ENCODE assay signal across 8 cellular contexts in the genomic region with DNA sequence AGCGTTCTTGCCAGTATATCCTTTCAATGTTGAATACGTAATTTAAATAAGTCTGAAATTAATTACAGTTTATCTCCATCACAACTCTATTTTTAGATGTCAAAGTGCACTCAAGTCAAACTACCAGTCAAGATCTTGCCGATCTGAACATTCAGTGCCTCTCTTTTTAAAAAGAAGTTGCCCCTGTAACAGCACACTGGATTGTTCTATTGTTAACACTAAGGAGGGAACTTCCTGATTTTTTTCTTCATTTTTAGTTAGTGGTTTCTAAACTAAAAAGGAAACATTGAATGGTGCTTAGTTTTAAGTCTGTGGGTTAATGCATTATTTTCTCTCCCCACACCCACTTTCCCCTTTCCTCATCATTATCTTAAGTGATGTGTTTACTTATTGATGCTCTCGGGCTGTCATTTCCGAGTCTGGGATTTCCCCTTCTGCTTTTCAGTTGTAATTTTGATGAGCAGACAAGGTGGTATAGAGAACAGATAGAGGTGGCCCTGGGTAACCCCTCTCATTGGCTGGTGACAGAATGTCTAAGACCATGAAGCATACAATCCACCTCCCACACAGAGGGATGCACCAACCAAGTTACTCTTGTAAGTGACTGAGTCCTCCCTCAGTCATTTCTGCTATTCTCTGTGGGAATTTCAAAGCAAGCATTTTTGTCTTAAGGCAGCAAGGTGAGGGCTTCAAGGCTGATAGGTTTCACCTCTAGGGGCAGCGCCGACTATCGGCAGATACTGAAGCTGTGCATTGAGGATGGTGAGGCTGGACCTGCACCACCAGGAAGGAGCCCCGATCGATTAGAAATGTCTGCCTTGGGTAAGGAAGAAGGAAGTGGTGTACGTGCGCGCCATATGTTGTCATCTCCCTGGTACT. TPM values are rescaled to one million over a fixed set of nuclear protein-coding genes. Genes with fewer than 3 reads are reported as not detected.
A peak's percentile ranks its signal among the peaks of the same experiment; 100 is the strongest.
DNase-seq lines count a peak whose midpoint lies in the region; ATAC-seq and TF ChIP-seq lines count a peak whose summit lies in the region.

No MANE protein-coding gene starts in this region.

- H3K4me1 ChIP-seq in neutrophil (ENCODE audit: control insufficient read depth in 1 of 2, insufficient read depth in 1 of 2, low read depth in 1 of 2, low read length in 1 of 2), result peaks cover 26 to 53% of the 10 kb centered on the region in 2 experiments

- H3K36me3 Mint-ChIP-seq in activated CD8-positive, alpha-beta memory T cell treated with anti-CD3 and anti-CD28 coated beads, Interleukin-2, amount 10 ng/mL, durations not matched to agents 7 days and 5 days, result peaks cover 6% of the 10 kb centered on the region

- WGBS in lower leg skin, 2 donors, result 67 to 71% methylated on average over 13 of the region's 13 CpGs

- H3K9me3 Mint-ChIP-seq in activated CD8-positive, alpha-beta memory T cell treated with anti-CD3 and anti-CD28 coated beads, Interleukin-2, amount 10 ng/mL, durations not matched to agents 7 days and 5 days (ENCODE audit: low read depth), result no peaks in the 10 kb centered on the region

- H3K27ac ChIP-seq in HL-60 (replicated peaks), result no peak overlapping the region
- peak overlapping the region; percentile 55 for H3K27ac ChIP-seq in neutrophil

- H3K27me3 ChIP-seq in HL-60 (ENCODE audit: insufficient read depth, poor library complexity, severe bottlenecking) (no peaks in the 10 kb centered on the region), neutrophil (no peaks in the 10 kb centered on the region)

- peaks cover 13% of the 10 kb centered on the region for H3K27me3 Mint-ChIP-seq in activated CD8-positive, alpha-beta memory T cell treated with anti-CD3 and anti-CD28 coated beads, Interleukin-2, amount 10 ng/mL, durations not matched to agents 7 days and 5 days

- no peak overlapping the region for H3K4me3 ChIP-seq in GM12864 (ENCODE audit: low read depth, low read length)
- no peak overlapping the region for H3K4me3 ChIP-seq in HL-60 (replicated peaks; ENCODE audit: insufficient read depth, low read length)
- peak overlapping the region; percentile 0 to 13 for H3K4me3 ChIP-seq in neutrophil (ENCODE audit: low read depth in 1 of 2, low read length in 1 of 2)
- no peak overlapping the region for H3K4me3 ChIP-seq in lower leg skin (ENCODE audit: low read depth, poor library complexity, severe bottlenecking)

- H3K36me3 ChIP-seq in neutrophil, result no peaks in the 10 kb centered on the region

- no peak overlapping the region for H3K27ac Mint-ChIP-seq in activated CD8-positive, alpha-beta memory T cell treated with anti-CD3 and anti-CD28 coated beads, Interleukin-2, amount 10 ng/mL, durations not matched to agents 7 days and 5 days

- TF ChIP-seq CTCF in GM12864 (IDR thresholded peaks at IDR 0.05; ENCODE audit: low read depth, low read length, missing control alignments) (peak; percentile 49), HL-60 (IDR thresholded peaks at IDR 0.05; ENCODE audit: insufficient read depth, low read length) (no peak), neutrophil (IDR thresholded peaks at IDR 0.05) (no peak), lower leg skin (IDR thresholded peaks at IDR 0.05) (no peak)

- CTCF ChIA-PET in activated CD8-positive, alpha-beta memory T cell treated with anti-CD3 and anti-CD28 coated beads, Interleukin-2, amount 10 ng/mL, durations not matched to agents 7 days and 5 days (lab: Charles Lee), result interaction anchor here (0.7 to 1.2 kb wide), 3 partner anchors 17 to 165 kb away, joined by 3 to 4 read pairs (median 3); no protein-coding TSS in a partner anchor

- DNase-seq in GM12864 (ENCODE audit: low read depth) (no peak), HL-60 (ENCODE audit: low read depth in 1 of 2, low spot score in 1 of 2) (peak; percentile 63 to 70), COR-L47 (lab: John Stamatoyannopoulos, UW) (no peak), lower leg skin (ENCODE audit: low spot score in 2 of 2) (no peak)
- peak; percentile 67 for DNase-seq in activated CD8-positive, alpha-beta memory T cell treated with anti-CD3 and anti-CD28 coated beads, Interleukin-2, amount 10 ng/mL, durations not matched to agents 7 days and 5 days

- H3K4me1 Mint-ChIP-seq in activated CD8-positive, alpha-beta memory T cell treated with anti-CD3 and anti-CD28 coated beads, Interleukin-2, amount 10 ng/mL, durations not matched to agents 7 days and 5 days, result peaks cover 27% of the 10 kb centered on the region

- no peak overlapping the region for H3K4me3 Mint-ChIP-seq in activated CD8-positive, alpha-beta memory T cell treated with anti-CD3 and anti-CD28 coated beads, Interleukin-2, amount 10 ng/mL, durations not matched to agents 7 days and 5 days

- intact Hi-C loops in lower leg skin (cut with DNase I; ENCODE audit: low total_unique reads), result no loop called here

- ATAC-seq in activated CD8-positive, alpha-beta memory T cell treated with anti-CD3 and anti-CD28 coated beads, Interleukin-2, amount 10 ng/mL, durations not matched to agents 7 days and 5 days, result peak; percentile 80
- ATAC-seq in HG03280 (IDR thresholded peaks at IDR 0.05; ENCODE audit: unreplicated experiment), result no peak
- no peak for ATAC-seq in GM19324 (IDR thresholded peaks at IDR 0.05; ENCODE audit: low FRiP score, unreplicated experiment)

- no peaks in the 10 kb centered on the region for H3K9me3 ChIP-seq in neutrophil

- TF ChIP-seq POLR2A in lower leg skin (IDR thresholded peaks at IDR 0.05), result no peak

RNA-seq across cellular contexts. Expression of a gene that starts 49.4 kb away (rescaled TPM):
- 10 to 100 TPM; 10.1 to 12.6 TPM for total RNA-seq in activated CD8-positive, alpha-beta memory T cell treated with anti-CD3 and anti-CD28 coated beads, Interleukin-2, amount 10 ng/mL, durations not matched to agents 7 days and 5 days
- 1 to 10 TPM; 1.0 to 3.8 (median 2.0) TPM for total RNA-seq in lower leg skin

Comparison
In these comparisons a context has a peak if more than half of its experiments do, and no peak if none do; other contexts are left out.
1. DNase-seq: peak in HL-60 (2 of 2) and activated CD8-positive, alpha-beta memory T cell treated with anti-CD3 and anti-CD28 coated beads, Interleukin-2, amount 10 ng/mL, durations not matched to agents 7 days and 5 days (single experiment); none in GM12864 (single experiment), COR-L47 (single experiment) and lower leg skin (0 of 2).
2. H3K4me3 ChIP-seq: peak in neutrophil (2 of 2); none in GM12864 (single experiment), HL-60 (single experiment) and lower leg skin (single experiment).